ENCODE assay signal across 18 cellular contexts in the genomic region with DNA sequence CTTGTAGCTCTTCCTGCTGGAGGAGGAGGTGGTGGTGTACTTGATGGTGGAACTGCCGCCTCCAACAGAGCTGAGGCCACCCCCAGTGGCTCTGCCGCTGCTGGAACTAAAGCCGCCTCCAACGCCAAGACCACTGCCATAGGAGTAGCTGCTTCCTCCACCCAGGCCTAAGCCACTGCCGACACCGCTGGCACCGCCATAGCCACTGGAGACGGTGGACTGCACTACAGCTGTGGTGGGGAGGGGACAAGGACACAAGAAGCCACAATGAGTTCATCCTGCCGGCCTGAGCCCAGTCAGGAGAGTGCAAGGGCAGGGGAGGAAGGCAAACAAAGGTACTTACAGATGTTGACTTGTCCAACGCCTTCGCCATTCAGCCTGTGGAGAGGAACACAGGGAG. TPM values are rescaled to one million over a fixed set of nuclear protein-coding genes. Genes with fewer than 3 reads are reported as not detected.
"Had no signal": no experiment of that assay in that cellular context is flagged by ENCODE, and none has a peak within 500 bp of the region (broad histone marks: within the 10 kb centered on the region; RNA-seq: fewer than 3 reads in every experiment).

No MANE protein-coding gene starts in this region.

RNA-seq across cellular contexts. Expression of a gene that starts 4.8 kb away (rescaled TPM):
- total RNA-seq: activated naive CD4-positive, alpha-beta T cell treated with anti-CD3 and anti-CD28 coated beads for 36 hours; activated naive CD4-positive, alpha-beta T cell treated with anti-CD3 and anti-CD28 coated beads, Interleukin-2, amount 50 U/mL, for 72 hours; activated naive CD8-positive, alpha-beta T cell treated with anti-CD3 and anti-CD28 coated beads for 36 hours; activated naive CD8-positive, alpha-beta T cell treated with anti-CD3 and anti-CD28 coated beads, Interleukin-2, amount 10 ng/mL, durations not matched to agents 7 days and 5 days; activated T-cell treated with anti-CD3 and anti-CD28 coated beads, Interleukin-2, amount 50 U/mL, for 4 hours; activated T-cell treated with anti-CD3 and anti-CD28 coated beads, Interleukin-2, amount 50 U/mL, for 72 hours; activated T-helper 1 cell treated with anti-CD3 and anti-CD28 coated beads, Interleukin-12 subunit alpha, Interleukin-12 subunit beta, Interleukin-2, Interleukin-4 antibody, amounts not matched to agents 30 ng/mL and 10 ng/mL and 1 ng/mL, durations not matched to agents 14 hours and 24 hours and 36 hours; activated T-helper 17 cell treated with anti-CD3 and anti-CD28 coated beads, Interleukin-2, amount 50 U/mL, for 72 hours; activated T-helper 2 cell treated with anti-CD3 and anti-CD28 coated beads, Interferon-gamma antibody, Interleukin-2, Interleukin-4, amounts not matched to agents 10 μg/mL and 5 μg/mL and 100 μg/mL, durations not matched to agents 14 hours and 24 hours and 36 hours; astrocyte; body of pancreas; cardiac muscle cell; cardiac septum had no signal

RNA-seq across cellular contexts. Expression of a gene that starts 13.0 kb away (rescaled TPM):
- total RNA-seq: activated naive CD4-positive, alpha-beta T cell treated with anti-CD3 and anti-CD28 coated beads for 36 hours; activated naive CD4-positive, alpha-beta T cell treated with anti-CD3 and anti-CD28 coated beads, Interleukin-2, amount 50 U/mL, for 72 hours; activated naive CD8-positive, alpha-beta T cell treated with anti-CD3 and anti-CD28 coated beads for 36 hours; activated naive CD8-positive, alpha-beta T cell treated with anti-CD3 and anti-CD28 coated beads, Interleukin-2, amount 10 ng/mL, durations not matched to agents 7 days and 5 days; activated T-cell treated with anti-CD3 and anti-CD28 coated beads, Interleukin-2, amount 50 U/mL, for 4 hours; activated T-cell treated with anti-CD3 and anti-CD28 coated beads, Interleukin-2, amount 50 U/mL, for 72 hours; activated T-helper 1 cell treated with anti-CD3 and anti-CD28 coated beads, Interleukin-12 subunit alpha, Interleukin-12 subunit beta, Interleukin-2, Interleukin-4 antibody, amounts not matched to agents 30 ng/mL and 10 ng/mL and 1 ng/mL, durations not matched to agents 14 hours and 24 hours and 36 hours; activated T-helper 17 cell treated with anti-CD3 and anti-CD28 coated beads, Interleukin-2, amount 50 U/mL, for 72 hours; activated T-helper 2 cell treated with anti-CD3 and anti-CD28 coated beads, Interferon-gamma antibody, Interleukin-2, Interleukin-4, amounts not matched to agents 10 μg/mL and 5 μg/mL and 100 μg/mL, durations not matched to agents 14 hours and 24 hours and 36 hours; adrenal gland; ascending aorta; astrocyte; body of pancreas; breast epithelium; cardiac muscle cell; cardiac septum had no signal
- polyA plus RNA-seq: adrenal gland, cardiac muscle cell had no signal

RNA-seq across cellular contexts. Expression of a gene that starts 26.4 kb away (rescaled TPM):
- total RNA-seq: activated naive CD4-positive, alpha-beta T cell treated with anti-CD3 and anti-CD28 coated beads for 36 hours; activated naive CD4-positive, alpha-beta T cell treated with anti-CD3 and anti-CD28 coated beads, Interleukin-2, amount 50 U/mL, for 72 hours; activated naive CD8-positive, alpha-beta T cell treated with anti-CD3 and anti-CD28 coated beads for 36 hours; activated naive CD8-positive, alpha-beta T cell treated with anti-CD3 and anti-CD28 coated beads, Interleukin-2, amount 10 ng/mL, durations not matched to agents 7 days and 5 days; activated T-cell treated with anti-CD3 and anti-CD28 coated beads, Interleukin-2, amount 50 U/mL, for 4 hours; activated T-cell treated with anti-CD3 and anti-CD28 coated beads, Interleukin-2, amount 50 U/mL, for 72 hours; activated T-helper 1 cell treated with anti-CD3 and anti-CD28 coated beads, Interleukin-12 subunit alpha, Interleukin-12 subunit beta, Interleukin-2, Interleukin-4 antibody, amounts not matched to agents 30 ng/mL and 10 ng/mL and 1 ng/mL, durations not matched to agents 14 hours and 24 hours and 36 hours; activated T-helper 17 cell treated with anti-CD3 and anti-CD28 coated beads, Interleukin-2, amount 50 U/mL, for 72 hours; activated T-helper 2 cell treated with anti-CD3 and anti-CD28 coated beads, Interferon-gamma antibody, Interleukin-2, Interleukin-4, amounts not matched to agents 10 μg/mL and 5 μg/mL and 100 μg/mL, durations not matched to agents 14 hours and 24 hours and 36 hours; ascending aorta; astrocyte; body of pancreas; breast epithelium; cardiac muscle cell; cardiac septum had no signal
- polyA plus RNA-seq: cardiac muscle cell had no signal

RNA-seq across cellular contexts. Expression of a gene that starts 41.1 kb away (rescaled TPM):
- total RNA-seq: activated naive CD4-positive, alpha-beta T cell treated with anti-CD3 and anti-CD28 coated beads for 36 hours; activated naive CD4-positive, alpha-beta T cell treated with anti-CD3 and anti-CD28 coated beads, Interleukin-2, amount 50 U/mL, for 72 hours; activated naive CD8-positive, alpha-beta T cell treated with anti-CD3 and anti-CD28 coated beads for 36 hours; activated naive CD8-positive, alpha-beta T cell treated with anti-CD3 and anti-CD28 coated beads, Interleukin-2, amount 10 ng/mL, durations not matched to agents 7 days and 5 days; activated T-cell treated with anti-CD3 and anti-CD28 coated beads, Interleukin-2, amount 50 U/mL, for 4 hours; activated T-cell treated with anti-CD3 and anti-CD28 coated beads, Interleukin-2, amount 50 U/mL, for 72 hours; activated T-helper 1 cell treated with anti-CD3 and anti-CD28 coated beads, Interleukin-12 subunit alpha, Interleukin-12 subunit beta, Interleukin-2, Interleukin-4 antibody, amounts not matched to agents 30 ng/mL and 10 ng/mL and 1 ng/mL, durations not matched to agents 14 hours and 24 hours and 36 hours; activated T-helper 17 cell treated with anti-CD3 and anti-CD28 coated beads, Interleukin-2, amount 50 U/mL, for 72 hours; activated T-helper 2 cell treated with anti-CD3 and anti-CD28 coated beads, Interferon-gamma antibody, Interleukin-2, Interleukin-4, amounts not matched to agents 10 μg/mL and 5 μg/mL and 100 μg/mL, durations not matched to agents 14 hours and 24 hours and 36 hours; adrenal gland; ascending aorta; astrocyte; body of pancreas; breast epithelium; bronchial epithelial cell; cardiac muscle cell; cardiac septum had no signal
- polyA plus RNA-seq: adipose tissue, adrenal gland, cardiac muscle cell had no signal

RNA-seq across cellular contexts. Expression of a gene that starts 45.9 kb away (rescaled TPM):
- total RNA-seq: activated naive CD4-positive, alpha-beta T cell treated with anti-CD3 and anti-CD28 coated beads for 36 hours; activated naive CD4-positive, alpha-beta T cell treated with anti-CD3 and anti-CD28 coated beads, Interleukin-2, amount 50 U/mL, for 72 hours; activated naive CD8-positive, alpha-beta T cell treated with anti-CD3 and anti-CD28 coated beads for 36 hours; activated naive CD8-positive, alpha-beta T cell treated with anti-CD3 and anti-CD28 coated beads, Interleukin-2, amount 10 ng/mL, durations not matched to agents 7 days and 5 days; activated T-cell treated with anti-CD3 and anti-CD28 coated beads, Interleukin-2, amount 50 U/mL, for 4 hours; activated T-cell treated with anti-CD3 and anti-CD28 coated beads, Interleukin-2, amount 50 U/mL, for 72 hours; activated T-helper 1 cell treated with anti-CD3 and anti-CD28 coated beads, Interleukin-12 subunit alpha, Interleukin-12 subunit beta, Interleukin-2, Interleukin-4 antibody, amounts not matched to agents 30 ng/mL and 10 ng/mL and 1 ng/mL, durations not matched to agents 14 hours and 24 hours and 36 hours; activated T-helper 17 cell treated with anti-CD3 and anti-CD28 coated beads, Interleukin-2, amount 50 U/mL, for 72 hours; activated T-helper 2 cell treated with anti-CD3 and anti-CD28 coated beads, Interferon-gamma antibody, Interleukin-2, Interleukin-4, amounts not matched to agents 10 μg/mL and 5 μg/mL and 100 μg/mL, durations not matched to agents 14 hours and 24 hours and 36 hours; body of pancreas; cardiac muscle cell; cardiac septum had no signal
